ENCODE assay signal across 8 cellular contexts in genomic region chr4:17809667-17810066, GRCh38. TPM values are rescaled to one million over a fixed set of nuclear protein-coding genes. Genes with fewer than 3 reads are reported as not detected.
DNase-seq lines count a peak whose midpoint lies in the region; ATAC-seq and TF ChIP-seq lines count a peak whose summit lies in the region.

No MANE protein-coding gene starts in this region.

- no peak for TF ChIP-seq CTCF in astrocyte of the cerebellum (IDR thresholded peaks at IDR 0.05; ENCODE audit: low read depth, low read length, missing control alignments)
- TF ChIP-seq CTCF in lower leg skin (IDR thresholded peaks at IDR 0.05): no peak
- no peak for TF ChIP-seq CTCF in tibial artery (IDR thresholded peaks at IDR 0.05)

- H3K4me1 ChIP-seq in tibial artery: peaks cover 0 to 51% (median 32%) of the 10 kb centered on the region in 4 donors

- 2 to 4% methylated on average over 7 of the region's 7 CpGs for WGBS in lower leg skin, 2 donors

- no peak for TF ChIP-seq POLR2A in lower leg skin (IDR thresholded peaks at IDR 0.05)

- H3K27me3 ChIP-seq in tibial artery: no peaks in the 10 kb centered on the region

- peak overlapping the region; percentile 93 to 97 for H3K27ac ChIP-seq in tibial artery

- H3K4me1 Mint-ChIP-seq in activated T-cell treated with anti-CD3 and anti-CD28 coated beads, Interleukin-2, amount 50 U/mL, for 4 hours (ENCODE audit: low read depth): peaks cover 55% of the 10 kb centered on the region

- in situ Hi-C loops in astrocyte of the cerebellum (cut with HindIII; ENCODE audit: low sequenced_read_pairs): no loop called here

- H3K4me3 ChIP-seq in astrocyte of the cerebellum (ENCODE audit: low read depth, low read length) (peak overlapping the region; percentile 88), lower leg skin (ENCODE audit: low read depth, poor library complexity, severe bottlenecking) (peak overlapping the region; percentile 89), tibial artery (peak overlapping the region; percentile 80 to 94)

- no peaks in the 10 kb centered on the region for H3K9me3 Mint-ChIP-seq in activated T-cell treated with anti-CD3 and anti-CD28 coated beads, Interleukin-2, amount 50 U/mL, for 4 hours

- intact Hi-C loops in lower leg skin (cut with DNase I; ENCODE audit: low total_unique reads): loop anchor here (10.0 kb wide), 2 partner anchors 555 to 785 kb away; no protein-coding TSS in a partner anchor
- intact Hi-C loops in tibial artery (cut with DNase I; ENCODE audit: low total_unique reads): loop anchor here (2.0 to 10.0 kb wide), 3 partner anchors 195 to 233 kb away; partner anchors contain the start of genes LAP3, LCORL and MED28

- peaks cover 11% of the 10 kb centered on the region for H3K36me3 Mint-ChIP-seq in activated T-cell treated with anti-CD3 and anti-CD28 coated beads, Interleukin-2, amount 50 U/mL, for 4 hours (ENCODE audit: insufficient read depth)

- peak overlapping the region; percentile 92 for H3K4me3 Mint-ChIP-seq in activated T-cell treated with anti-CD3 and anti-CD28 coated beads, Interleukin-2, amount 50 U/mL, for 4 hours

- H3K27me3 Mint-ChIP-seq in activated T-cell treated with anti-CD3 and anti-CD28 coated beads, Interleukin-2, amount 50 U/mL, for 4 hours (ENCODE audit: low read depth): no peaks in the 10 kb centered on the region

- H3K36me3 ChIP-seq in tibial artery: peaks cover 0 to 1% (median 0%) of the 10 kb centered on the region in 3 donors

- ATAC-seq in activated T-cell treated with anti-CD3 and anti-CD28 coated beads, Interleukin-2, amount 50 U/mL, for 4 hours: no peak
- ATAC-seq in HG02885 (IDR thresholded peaks at IDR 0.05; ENCODE audit: poor library complexity, unreplicated experiment) (no peak), HG03108 (IDR thresholded peaks at IDR 0.05; ENCODE audit: unreplicated experiment) (no peak)

- no peak for DNase-seq in activated T-cell treated with anti-CD3 and anti-CD28 coated beads, Interleukin-2, amount 50 U/mL, for 4 hours
- DNase-seq in activated T-cell treated with anti-CD3 and anti-CD28 coated beads, Interleukin-2, amount 50 U/mL, for 48 hours: no peak
- no peak for DNase-seq in astrocyte of the cerebellum (ENCODE audit: low read depth)
- no peak for DNase-seq in lower leg skin (ENCODE audit: low spot score in 2 of 2)
- DNase-seq in tibial artery: no peak
- no peak for DNase-seq in NCI-H748 treated with DMSO at 0.1 percent for 48 hours (lab: John Stamatoyannopoulos, UW)

- no peaks in the 10 kb centered on the region for H3K9me3 ChIP-seq in tibial artery

RNA-seq across cellular contexts. Expression of gene DCAF16, which starts 0.9 kb away (rescaled TPM):
- 10 to 100 TPM; 34.1 to 44.4 (median 40.3) TPM for total RNA-seq in activated T-cell treated with anti-CD3 and anti-CD28 coated beads, Interleukin-2, amount 50 U/mL, for 4 hours
- total RNA-seq in lower leg skin: 10 to 100 TPM; 28.3 to 36.1 (median 31.9) TPM

RNA-seq across cellular contexts. Expression of gene NCAPG, which starts 1.1 kb away (rescaled TPM):
- 1 to 10 TPM; 6.0 to 8.4 (median 8.0) TPM for total RNA-seq in activated T-cell treated with anti-CD3 and anti-CD28 coated beads, Interleukin-2, amount 50 U/mL, for 4 hours
- total RNA-seq in lower leg skin: 1 to 10 TPM in 3 of 4 donors, under 1 TPM in 1; 0.34 to 5.3 (median 1.8) TPM

RNA-seq across cellular contexts. Expression of gene FAM184B, which starts 28.2 kb away (rescaled TPM):
- total RNA-seq in activated T-cell treated with anti-CD3 and anti-CD28 coated beads, Interleukin-2, amount 50 U/mL, for 4 hours: under 1 TPM in 2 of 3 donors, not detected in 1; 0.03 TPM
- under 1 TPM in 2 of 4 donors, not detected in 2; 0.07 to 0.13 TPM for total RNA-seq in lower leg skin
